ENCODE assay signal across 24 cellular contexts in the genomic region with DNA sequence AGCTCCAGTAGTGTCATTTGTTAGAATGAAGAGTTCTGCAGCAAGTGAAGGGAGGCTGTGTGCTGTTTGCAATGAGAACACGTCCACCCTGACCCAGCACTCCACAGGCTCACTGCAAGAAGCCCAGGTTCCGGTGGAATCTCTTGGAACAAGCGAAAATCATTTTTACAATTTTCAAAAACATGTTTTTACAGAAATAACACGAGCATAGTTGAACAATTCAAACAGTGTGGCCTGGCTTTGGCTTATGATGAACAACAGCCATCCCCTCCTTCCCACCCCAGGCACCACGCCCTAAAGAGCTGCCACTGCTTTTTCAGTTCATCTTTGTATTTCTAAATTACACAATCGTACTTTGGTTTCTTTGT. TPM values are rescaled to one million over a fixed set of nuclear protein-coding genes. Genes with fewer than 3 reads are reported as not detected.
"Had no signal": no experiment of that assay in that cellular context is flagged by ENCODE, and none has a peak within 500 bp of the region (broad histone marks: within the 10 kb centered on the region; RNA-seq: fewer than 3 reads in every experiment).

No MANE protein-coding gene starts in this region.

- H3K9me3 ChIP-seq: gastrocnemius medialis, tibial nerve had no signal

- H3K36me3 ChIP-seq: gastrocnemius medialis, tibial nerve had no signal

- H3K27ac ChIP-seq: gastrocnemius medialis had no signal

- DNase-seq: activated CD4-positive, alpha-beta T cell treated with anti-CD3 and anti-CD28 coated beads for 4 hours; activated CD4-positive, alpha-beta T cell treated with anti-CD3 and anti-CD28 coated beads, Interleukin-2, amount 50 U/mL, for 48 hours; activated CD4-positive, CD25-positive, alpha-beta regulatory T cell; activated CD8-positive, alpha-beta memory T cell treated with anti-CD3 and anti-CD28 coated beads, Interleukin-2, amount 50 U/mL, for 48 hours; activated naive CD4-positive, alpha-beta T cell; activated T-cell treated with anti-CD3 and anti-CD28 coated beads, Interleukin-2, amount 50 U/mL, for 4 hours; central memory CD4-positive, alpha-beta T cell; dermis blood vessel endothelial cell; effector memory CD4-positive, alpha-beta T cell; gastrocnemius medialis; mesenchymal stem cell; occipital lobe; posterior cingulate gyrus; stimulated activated CD4-positive, alpha-beta T cell treated with anti-CD3 and anti-CD28 coated beads, Interleukin-12 subunit alpha, Interleukin-12 subunit beta, amount 100 ng/mL, for 4 hours; stimulated activated CD4-positive, alpha-beta T cell treated with anti-CD3 and anti-CD28 coated beads, Interleukin-2, amount 100 ng/mL, for 24 hours; stimulated activated naive CD8-positive, alpha-beta T cell treated with anti-CD3 and anti-CD28 coated beads, Interleukin-15, amount 100 ng/mL, for 72 hours; SW 1271; T-helper 17 cell had no signal

- H3K4me3 ChIP-seq: gastrocnemius medialis, tibial nerve had no signal

- ATAC-seq: activated T-cell treated with anti-CD3 and anti-CD28 coated beads, Interleukin-2, amount 50 U/mL, for 4 hours; esophagus mucosa; stimulated activated effector memory CD8-positive, alpha-beta T cell treated with anti-CD3 and anti-CD28 coated beads, Interleukin-12 subunit alpha, Interleukin-12 subunit beta, amount 100 ng/mL, for 72 hours; stimulated activated naive CD8-positive, alpha-beta T cell treated with anti-CD3 and anti-CD28 coated beads, Interleukin-15, amount 100 ng/mL, for 72 hours; T-helper 17 cell had no signal

- H3K27me3 ChIP-seq: gastrocnemius medialis, tibial nerve had no signal

RNA-seq across cellular contexts. Expression of a gene that starts 59.5 kb away (rescaled TPM):
- total RNA-seq: activated CD8-positive, alpha-beta memory T cell treated with anti-CD3 and anti-CD28 coated beads for 36 hours; activated T-cell treated with anti-CD3 and anti-CD28 coated beads, Interleukin-2, amount 50 U/mL, for 4 hours; activated T-helper 2 cell treated with anti-CD3 and anti-CD28 coated beads, Interferon-gamma antibody, Interleukin-2, Interleukin-4, amounts not matched to agents 10 μg/mL and 5 μg/mL and 100 μg/mL, durations not matched to agents 14 hours and 24 hours and 36 hours; dermis blood vessel endothelial cell; endothelial cell of umbilical vein; esophagus mucosa; T-helper 17 cell had no signal
- polyA plus RNA-seq: endothelial cell of umbilical vein had no signal
